In the genomic region with DNA sequence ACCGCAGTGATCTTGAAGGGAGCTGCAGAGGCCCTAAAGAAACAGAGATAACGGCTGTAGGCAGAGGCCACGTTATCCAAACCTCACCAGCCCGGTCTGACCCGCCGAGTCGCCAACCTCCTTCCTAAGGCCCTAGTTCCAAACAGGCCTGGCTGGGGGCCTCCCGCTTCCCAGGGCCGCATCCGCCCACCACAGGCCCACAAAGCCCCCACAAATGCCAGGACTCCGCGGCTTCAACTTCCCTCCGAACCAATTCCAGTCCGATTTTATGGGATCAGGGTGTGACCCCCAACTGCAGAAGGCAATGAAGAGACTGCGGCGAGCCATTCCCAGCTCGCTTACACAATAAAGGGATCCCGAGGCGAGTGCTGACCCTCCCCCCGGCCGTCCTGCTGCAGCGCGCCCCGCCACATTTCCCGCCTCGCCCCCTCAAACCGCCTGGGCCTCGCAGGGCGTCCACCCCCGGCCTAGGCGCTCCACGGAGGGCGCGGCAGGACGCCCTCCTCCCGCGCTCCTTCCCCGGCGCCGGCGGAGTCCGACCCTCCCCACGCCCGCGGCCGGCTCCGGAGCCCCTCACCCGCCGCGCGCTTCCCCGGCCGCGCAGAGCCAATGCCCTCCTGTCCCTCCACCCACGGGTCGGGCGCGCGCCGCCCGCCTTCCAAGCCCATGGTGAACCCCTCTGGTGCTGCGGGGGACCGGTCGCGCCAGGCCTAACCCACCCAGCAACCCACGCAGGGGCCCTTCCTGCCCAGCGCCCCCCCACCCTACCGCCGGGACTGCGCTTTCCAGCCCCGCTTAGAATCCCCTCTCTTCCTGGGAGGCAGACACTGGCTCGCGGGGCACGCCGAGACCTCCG, we compare ENCODE assay signal across 9 cellular contexts. TPM values are rescaled to one million over a fixed set of nuclear protein-coding genes. Genes with fewer than 3 reads are reported as not detected.
DNase-seq lines count a peak whose midpoint lies in the region; ATAC-seq, FAIRE-seq and TF ChIP-seq lines count a peak whose summit lies in the region.
"Had no signal": no experiment of that assay in that cellular context is flagged by ENCODE, and none has a peak within 500 bp of the region (broad histone marks: within the 10 kb centered on the region; RNA-seq: fewer than 3 reads in every experiment).

No MANE protein-coding gene starts in this region.

- dilution Hi-C loops in keratinocyte (cut with MboI; ENCODE audit: extremely low pct_ligation_motif_present, low sequenced_read_pairs), result loop anchor here (25.0 kb wide), 1 partner anchor 108 kb away; a partner anchor contains a TSS

- peaks cover 5% of the 10 kb centered on the region for H3F3A ChIP-seq in smooth muscle cell (ENCODE audit: low read depth)

- peak; percentile 15 for DNase-seq in NCI-H345 (lab: John Stamatoyannopoulos, UW)
- no peak for DNase-seq in NCI-H345 treated with DMSO at 0.1 percent for 48 hours (lab: John Stamatoyannopoulos, UW; ENCODE audit: unreplicated experiment)
- DNase-seq in SK-N-DZ (ENCODE audit: low spot score), result peak; percentile 53
- peak; percentile 12 for DNase-seq in bronchial epithelial cell (ENCODE audit: low read depth)
- DNase-seq in keratinocyte (ENCODE audit: low read depth, low spot score), result no peak
- peak; percentile 35 for DNase-seq in smooth muscle cell (lab: John Stamatoyannopoulos, UW; ENCODE audit: unreplicated experiment)
- no peak for DNase-seq in NCI-H446 (lab: John Stamatoyannopoulos, UW)

- H3K36me3 ChIP-seq in bronchial epithelial cell (ENCODE audit: control insufficient read depth, insufficient read depth, low read length) (no peaks in the 10 kb centered on the region), keratinocyte (ENCODE audit: control insufficient read depth in 2 of 2, extremely low read depth in 1 of 2, insufficient read depth in 2 of 2, low read length in 2 of 2) (no peaks in the 10 kb centered on the region), smooth muscle cell (ENCODE audit: low read depth) (no peaks in the 10 kb centered on the region)

- H2AFZ ChIP-seq in keratinocyte (ENCODE audit: control insufficient read depth, low read length) (peak overlapping the region; percentile 84), smooth muscle cell (ENCODE audit: low read depth) (peak overlapping the region; percentile 55)

- no peaks in the 10 kb centered on the region for H4K20me1 ChIP-seq in keratinocyte (ENCODE audit: control insufficient read depth, extremely low read depth, insufficient read depth, low read length)
- H4K20me1 ChIP-seq in smooth muscle cell (ENCODE audit: low read depth), result peaks cover 44% of the 10 kb centered on the region

- H3K79me2 ChIP-seq in keratinocyte (ENCODE audit: control insufficient read depth, insufficient read depth, low read length) (peaks cover 34% of the 10 kb centered on the region), smooth muscle cell (ENCODE audit: low read depth) (peaks cover 58% of the 10 kb centered on the region)

- ATAC-seq in HG02678 (IDR thresholded peaks at IDR 0.05; ENCODE audit: unreplicated experiment), result no peak

- H3K9ac ChIP-seq in keratinocyte (ENCODE audit: control insufficient read depth, extremely low read depth, insufficient read depth, low read length) (peak overlapping the region; percentile 85), smooth muscle cell (ENCODE audit: low read depth) (peak overlapping the region; percentile 86)

- H3K4me2 ChIP-seq in keratinocyte (ENCODE audit: control insufficient read depth, extremely low read depth, insufficient read depth, low read depth, low read length) (peak overlapping the region; percentile 82), smooth muscle cell (peak overlapping the region; percentile 86)

- no peaks in the 10 kb centered on the region for H3K9me1 ChIP-seq in keratinocyte (ENCODE audit: control insufficient read depth, extremely low read depth, insufficient read depth, low read length)

- H3K4me1 ChIP-seq in keratinocyte (ENCODE audit: control insufficient read depth, extremely low read depth, insufficient read depth, low read length) (peaks cover 10% of the 10 kb centered on the region), smooth muscle cell (ENCODE audit: low read depth) (peaks cover 25% of the 10 kb centered on the region)

- TF ChIP-seq CTCF in bronchial epithelial cell (IDR thresholded peaks at IDR 0.05; ENCODE audit: insufficient read depth, low read length, severe bottlenecking), result no peak
- no peak for TF ChIP-seq CTCF in keratinocyte (optimal IDR thresholded peaks at IDR 0.05 in 1 of 3, IDR thresholded peaks at IDR 0.05 in 1 of 3, conservative IDR thresholded peaks at IDR 0.05 in 1 of 3; ENCODE audit: extremely low read depth in 1 of 3, insufficient read depth in 2 of 3, low read length in 3 of 3)
- TF ChIP-seq CTCF in smooth muscle cell (IDR thresholded peaks at IDR 0.05; ENCODE audit: borderline replicate concordance, insufficient read depth, poor library complexity, severe bottlenecking), result no peak

- H3K9me3 ChIP-seq in keratinocyte (ENCODE audit: control insufficient read depth, low read depth, low read length), result no peaks in the 10 kb centered on the region
- no peaks in the 10 kb centered on the region for H3K9me3 ChIP-seq in smooth muscle cell (replicated peaks; ENCODE audit: low read depth)

- H3K4me3 ChIP-seq in bronchial epithelial cell (ENCODE audit: low read depth, low read length) (peak overlapping the region; percentile 93), keratinocyte (ENCODE audit: control insufficient read depth in 2 of 3, extremely low read depth in 1 of 3, insufficient read depth in 2 of 3, low read depth in 1 of 3, low read length in 3 of 3) (peak overlapping the region; percentile 86 to 96 (median 96)), smooth muscle cell (peak overlapping the region; percentile 98)

- FAIRE-seq in bronchial epithelial cell (lab: Jason Lieb, UNC) (no peak), keratinocyte (lab: Jason Lieb, UNC) (no peak)
- FAIRE-seq: G401.6 had no signal

- under 1% methylated on average over 22 of the region's 76 CpGs for WGBS in smooth muscle cell (ENCODE audit: low lambda C conversion rate)

- H3K27ac ChIP-seq in keratinocyte (ENCODE audit: control insufficient read depth, insufficient read depth, low read length) (no peak overlapping the region), smooth muscle cell (ENCODE audit: low read depth) (peak overlapping the region; percentile 81)

- H3K27me3 ChIP-seq in bronchial epithelial cell (ENCODE audit: control insufficient read depth, insufficient read depth, low read length) (no peaks in the 10 kb centered on the region), keratinocyte (ENCODE audit: control insufficient read depth, extremely low read depth, insufficient read depth, low read length) (no peaks in the 10 kb centered on the region), smooth muscle cell (ENCODE audit: low read depth) (no peaks in the 10 kb centered on the region)

RNA-seq across cellular contexts. Expression of a gene that starts 0.9 kb away (rescaled TPM):
- polyA plus RNA-seq in SK-N-DZ (2014; cell fraction: cytosol; rRNA removed), result 70.8 and 77.2 TPM in 2 replicates
- polyA plus RNA-seq in SK-N-DZ (2014; cell fraction: nucleus; rRNA removed), result 64.8 and 90.6 TPM in 2 replicates
- total RNA-seq in bronchial epithelial cell (28.5 and 31.6 TPM in 2 replicates), smooth muscle cell (107 and 146 TPM in 2 replicates)
- polyA plus RNA-seq in keratinocyte (17.0 to 26.2 TPM (median 21.2 TPM) in 3 replicates), smooth muscle cell (83.0 and 112 TPM in 2 replicates)
- polyA plus RNA-seq in keratinocyte (2011; ENCODE audit: low read depth), result 21.1 TPM
- polyA plus RNA-seq in keratinocyte (2011; cell fraction: cytosol; rRNA removed), result 11.9 and 13.4 TPM in 2 replicates
- 31.3 and 31.4 TPM in 2 replicates for polyA plus RNA-seq in keratinocyte (2011; cell fraction: nucleus; rRNA removed)
- polyA plus RNA-seq in keratinocyte (2012; ENCODE audit: low replicate concordance), result 9.0 and 29.0 TPM in 2 replicates
- 43.3 to 55.5 TPM (median 52.8 TPM) in 3 replicates for polyA minus RNA-seq in keratinocyte
- 36.8 TPM for polyA minus RNA-seq in keratinocyte (2011; cell fraction: cytosol; rRNA and poly(A)+ RNA removed)
- polyA minus RNA-seq in keratinocyte (2011; cell fraction: nucleus; rRNA and poly(A)+ RNA removed), result 33.9 and 63.4 TPM in 2 replicates

Comparison
In these comparisons a context has a peak if more than half of its experiments do, and no peak if none do; other contexts are left out.
1. DNase-seq: peak in NCI-H345 (single experiment), SK-N-DZ (single experiment), bronchial epithelial cell (single experiment) and smooth muscle cell (single experiment); none in NCI-H345 treated with DMSO at 0.1 percent for 48 hours (single experiment), keratinocyte (single experiment) and NCI-H446 (0 of 2).
2. Peak in every context shown above with its lines, with median percentiles within 50 percentile points of each other: H3K4me3 ChIP-seq.